1 cellular context compared by ENCODE assay signal in the genomic region with DNA sequence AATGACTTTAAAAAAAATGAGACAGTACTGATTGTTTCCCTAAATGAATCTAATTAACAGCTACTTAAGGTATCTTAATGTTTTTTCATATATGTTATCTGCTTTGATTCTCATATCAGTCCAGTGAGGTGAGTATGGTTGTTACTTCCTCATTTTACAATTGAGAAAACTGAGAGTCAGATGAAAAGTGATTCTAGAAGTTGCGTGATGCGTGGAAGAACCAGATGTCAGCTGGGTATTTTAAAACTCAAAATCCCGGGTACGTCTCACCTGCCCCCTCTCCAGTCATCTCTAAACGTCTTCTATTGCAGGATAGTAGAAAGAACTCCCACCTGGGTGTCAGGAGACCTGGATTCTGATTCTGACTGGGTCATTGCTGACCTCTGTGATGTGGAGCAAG.
TF ChIP-seq lines count a peak whose summit lies in the region.

No MANE protein-coding gene starts in this region.

TF ChIP-seq in WTC11, 78 proteins besides CTCF, POLR2A, EP300 and RAD21 (continued from another document):
- TF ChIP-seq, protein P1, sequence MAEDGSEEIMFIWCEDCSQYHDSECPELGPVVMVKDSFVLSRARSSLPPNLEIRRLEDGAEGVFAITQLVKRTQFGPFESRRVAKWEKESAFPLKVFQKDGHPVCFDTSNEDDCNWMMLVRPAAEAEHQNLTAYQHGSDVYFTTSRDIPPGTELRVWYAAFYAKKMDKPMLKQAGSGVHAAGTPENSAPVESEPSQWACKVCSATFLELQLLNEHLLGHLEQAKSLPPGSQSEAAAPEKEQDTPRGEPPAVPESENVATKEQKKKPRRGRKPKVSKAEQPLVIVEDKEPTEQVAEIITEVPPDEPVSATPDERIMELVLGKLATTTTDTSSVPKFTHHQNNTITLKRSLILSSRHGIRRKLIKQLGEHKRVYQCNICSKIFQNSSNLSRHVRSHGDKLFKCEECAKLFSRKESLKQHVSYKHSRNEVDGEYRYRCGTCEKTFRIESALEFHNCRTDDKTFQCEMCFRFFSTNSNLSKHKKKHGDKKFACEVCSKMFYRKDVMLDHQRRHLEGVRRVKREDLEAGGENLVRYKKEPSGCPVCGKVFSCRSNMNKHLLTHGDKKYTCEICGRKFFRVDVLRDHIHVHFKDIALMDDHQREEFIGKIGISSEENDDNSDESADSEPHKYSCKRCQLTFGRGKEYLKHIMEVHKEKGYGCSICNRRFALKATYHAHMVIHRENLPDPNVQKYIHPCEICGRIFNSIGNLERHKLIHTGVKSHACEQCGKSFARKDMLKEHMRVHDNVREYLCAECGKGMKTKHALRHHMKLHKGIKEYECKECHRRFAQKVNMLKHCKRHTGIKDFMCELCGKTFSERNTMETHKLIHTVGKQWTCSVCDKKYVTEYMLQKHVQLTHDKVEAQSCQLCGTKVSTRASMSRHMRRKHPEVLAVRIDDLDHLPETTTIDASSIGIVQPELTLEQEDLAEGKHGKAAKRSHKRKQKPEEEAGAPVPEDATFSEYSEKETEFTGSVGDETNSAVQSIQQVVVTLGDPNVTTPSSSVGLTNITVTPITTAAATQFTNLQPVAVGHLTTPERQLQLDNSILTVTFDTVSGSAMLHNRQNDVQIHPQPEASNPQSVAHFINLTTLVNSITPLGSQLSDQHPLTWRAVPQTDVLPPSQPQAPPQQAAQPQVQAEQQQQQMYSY (CRISPR knock-in tag; IDR thresholded peaks at IDR 0.05): no peak
- TF ChIP-seq RELA (CRISPR knock-in tag; IDR thresholded peaks at IDR 0.05; ENCODE audit: borderline replicate concordance) (no peak), GABPB1 (CRISPR knock-in tag; IDR thresholded peaks at IDR 0.05) (no peak), TEAD4 (CRISPR knock-in tag; IDR thresholded peaks at IDR 0.05) (no peak), NFYB (CRISPR knock-in tag; conservative IDR thresholded peaks at IDR 0.05; ENCODE audit: low read depth) (no peak), SMAD4 (CRISPR knock-in tag; IDR thresholded peaks at IDR 0.05) (no peak), SOX15 (CRISPR knock-in tag; IDR thresholded peaks at IDR 0.05) (no peak)
- TF ChIP-seq, protein P2, sequence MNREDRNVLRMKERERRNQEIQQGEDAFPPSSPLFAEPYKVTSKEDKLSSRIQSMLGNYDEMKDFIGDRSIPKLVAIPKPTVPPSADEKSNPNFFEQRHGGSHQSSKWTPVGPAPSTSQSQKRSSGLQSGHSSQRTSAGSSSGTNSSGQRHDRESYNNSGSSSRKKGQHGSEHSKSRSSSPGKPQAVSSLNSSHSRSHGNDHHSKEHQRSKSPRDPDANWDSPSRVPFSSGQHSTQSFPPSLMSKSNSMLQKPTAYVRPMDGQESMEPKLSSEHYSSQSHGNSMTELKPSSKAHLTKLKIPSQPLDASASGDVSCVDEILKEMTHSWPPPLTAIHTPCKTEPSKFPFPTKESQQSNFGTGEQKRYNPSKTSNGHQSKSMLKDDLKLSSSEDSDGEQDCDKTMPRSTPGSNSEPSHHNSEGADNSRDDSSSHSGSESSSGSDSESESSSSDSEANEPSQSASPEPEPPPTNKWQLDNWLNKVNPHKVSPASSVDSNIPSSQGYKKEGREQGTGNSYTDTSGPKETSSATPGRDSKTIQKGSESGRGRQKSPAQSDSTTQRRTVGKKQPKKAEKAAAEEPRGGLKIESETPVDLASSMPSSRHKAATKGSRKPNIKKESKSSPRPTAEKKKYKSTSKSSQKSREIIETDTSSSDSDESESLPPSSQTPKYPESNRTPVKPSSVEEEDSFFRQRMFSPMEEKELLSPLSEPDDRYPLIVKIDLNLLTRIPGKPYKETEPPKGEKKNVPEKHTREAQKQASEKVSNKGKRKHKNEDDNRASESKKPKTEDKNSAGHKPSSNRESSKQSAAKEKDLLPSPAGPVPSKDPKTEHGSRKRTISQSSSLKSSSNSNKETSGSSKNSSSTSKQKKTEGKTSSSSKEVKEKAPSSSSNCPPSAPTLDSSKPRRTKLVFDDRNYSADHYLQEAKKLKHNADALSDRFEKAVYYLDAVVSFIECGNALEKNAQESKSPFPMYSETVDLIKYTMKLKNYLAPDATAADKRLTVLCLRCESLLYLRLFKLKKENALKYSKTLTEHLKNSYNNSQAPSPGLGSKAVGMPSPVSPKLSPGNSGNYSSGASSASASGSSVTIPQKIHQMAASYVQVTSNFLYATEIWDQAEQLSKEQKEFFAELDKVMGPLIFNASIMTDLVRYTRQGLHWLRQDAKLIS (CRISPR knock-in tag; IDR thresholded peaks at IDR 0.05; ENCODE audit: borderline replicate concordance): no peak
- TF ChIP-seq, protein P3, sequence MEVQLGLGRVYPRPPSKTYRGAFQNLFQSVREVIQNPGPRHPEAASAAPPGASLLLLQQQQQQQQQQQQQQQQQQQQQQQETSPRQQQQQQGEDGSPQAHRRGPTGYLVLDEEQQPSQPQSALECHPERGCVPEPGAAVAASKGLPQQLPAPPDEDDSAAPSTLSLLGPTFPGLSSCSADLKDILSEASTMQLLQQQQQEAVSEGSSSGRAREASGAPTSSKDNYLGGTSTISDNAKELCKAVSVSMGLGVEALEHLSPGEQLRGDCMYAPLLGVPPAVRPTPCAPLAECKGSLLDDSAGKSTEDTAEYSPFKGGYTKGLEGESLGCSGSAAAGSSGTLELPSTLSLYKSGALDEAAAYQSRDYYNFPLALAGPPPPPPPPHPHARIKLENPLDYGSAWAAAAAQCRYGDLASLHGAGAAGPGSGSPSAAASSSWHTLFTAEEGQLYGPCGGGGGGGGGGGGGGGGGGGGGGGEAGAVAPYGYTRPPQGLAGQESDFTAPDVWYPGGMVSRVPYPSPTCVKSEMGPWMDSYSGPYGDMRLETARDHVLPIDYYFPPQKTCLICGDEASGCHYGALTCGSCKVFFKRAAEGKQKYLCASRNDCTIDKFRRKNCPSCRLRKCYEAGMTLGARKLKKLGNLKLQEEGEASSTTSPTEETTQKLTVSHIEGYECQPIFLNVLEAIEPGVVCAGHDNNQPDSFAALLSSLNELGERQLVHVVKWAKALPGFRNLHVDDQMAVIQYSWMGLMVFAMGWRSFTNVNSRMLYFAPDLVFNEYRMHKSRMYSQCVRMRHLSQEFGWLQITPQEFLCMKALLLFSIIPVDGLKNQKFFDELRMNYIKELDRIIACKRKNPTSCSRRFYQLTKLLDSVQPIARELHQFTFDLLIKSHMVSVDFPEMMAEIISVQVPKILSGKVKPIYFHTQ (CRISPR knock-in tag; IDR thresholded peaks at IDR 0.05): no peak
